Comparison of ENCODE assay signal across 8 cellular contexts in genomic region chr15:42490743-42491539, GRCh38. TPM values are rescaled to one million over a fixed set of nuclear protein-coding genes. Genes with fewer than 3 reads are reported as not detected.
DNase-seq lines count a peak whose midpoint lies in the region; ATAC-seq lines count a peak whose summit lies in the region.

ZNF106 (minus strand) TSS chr15:42491141; CDS start chr15:42472289, 18,852 bp downstream.

- DNase-seq in GM04503 (ENCODE audit: low read depth) (peak; percentile 61), NCI-H2081 treated with DMSO at 0.1 percent for 48 hours (lab: John Stamatoyannopoulos, UW) (peak; percentile 53), T1000 (lab: John Stamatoyannopoulos, UW) (peak; percentile 70), astrocyte of the hippocampus (ENCODE audit: low read depth, low spot score) (peak; percentile 96), hippocampal formation (lab: John Stamatoyannopoulos, UW) (peak; percentile 89 to 94), renal cortical epithelial cell (ENCODE audit: low read depth) (peak; percentile 86)

- ATAC-seq in HG02870 (IDR thresholded peaks at IDR 0.05; ENCODE audit: unreplicated experiment) (peak; percentile 39), GM19452 (IDR thresholded peaks at IDR 0.05; ENCODE audit: unreplicated experiment) (no peak)

RNA-seq across cellular contexts. Expression of gene ZNF106, which starts in this region (rescaled TPM):
- total RNA-seq in renal cortical epithelial cell: 28.3 and 52.8 TPM in 2 replicates
